17 cellular contexts compared by ENCODE assay signal in the genomic region with DNA sequence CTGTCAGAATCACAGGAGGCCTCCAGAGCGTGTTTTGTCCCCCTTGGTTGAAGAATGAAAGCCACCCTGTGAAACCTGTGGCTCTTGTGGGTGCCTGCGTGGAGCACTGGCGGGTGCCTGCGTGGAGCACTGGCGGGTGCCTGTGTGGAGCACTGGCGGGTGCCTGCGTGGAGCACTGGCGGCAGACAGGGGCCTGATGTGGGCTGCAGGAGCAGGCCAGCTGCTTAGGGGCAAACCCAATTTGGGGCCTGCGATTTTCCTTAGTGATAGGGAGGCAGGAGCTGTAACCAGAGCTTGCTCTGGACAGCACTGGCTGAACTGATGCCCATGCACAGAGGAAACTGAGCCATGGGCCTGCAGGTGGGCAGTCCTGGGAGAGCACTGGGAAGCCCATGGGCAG.
"Had no signal": no experiment of that assay in that cellular context is flagged by ENCODE, and none has a peak within 500 bp of the region (broad histone marks: within the 10 kb centered on the region; RNA-seq: fewer than 3 reads in every experiment).

No MANE protein-coding gene starts in this region.

- H3K27ac Mint-ChIP-seq: immature natural killer cell; stimulated activated effector memory CD8-positive, alpha-beta T cell treated with anti-CD3 and anti-CD28 coated beads, Interleukin-12 subunit alpha, Interleukin-12 subunit beta, amount 100 ng/mL, for 72 hours had no signal

- H3K36me3 Mint-ChIP-seq: naive thymus-derived CD8-positive, alpha-beta T cell; stimulated activated effector memory CD8-positive, alpha-beta T cell treated with anti-CD3 and anti-CD28 coated beads, Interleukin-12 subunit alpha, Interleukin-12 subunit beta, amount 100 ng/mL, for 72 hours had no signal

- DNase-seq: cortex of kidney; effector CD4-positive, alpha-beta T cell; hypothalamus; immature natural killer cell; islet precursor cell; kidney glomerular epithelial cell; left ventricle myocardium inferior; mammary epithelial cell; naive thymus-derived CD8-positive, alpha-beta T cell; stimulated activated CD4-positive, alpha-beta T cell treated with anti-CD3 and anti-CD28 coated beads, Interleukin-12 subunit alpha, Interleukin-12 subunit beta, amount 100 ng/mL, for 4 hours; stimulated activated CD4-positive, alpha-beta T cell treated with anti-CD3 and anti-CD28 coated beads, Interleukin-1b, Interleukin-23, amount 100 ng/mL, for 48 hours; stimulated activated CD4-positive, alpha-beta T cell treated with anti-CD3 and anti-CD28 coated beads, Interleukin-4, amount 100 ng/mL, for 24 hours; stimulated activated naive CD4-positive, alpha-beta T cell treated with Interleukin-2 at 50 U/mL for 16 hours; stomach; thyroid gland; trophoblast cell had no signal

- H3K4me3 Mint-ChIP-seq: immature natural killer cell; naive thymus-derived CD8-positive, alpha-beta T cell; stimulated activated effector memory CD8-positive, alpha-beta T cell treated with anti-CD3 and anti-CD28 coated beads, Interleukin-12 subunit alpha, Interleukin-12 subunit beta, amount 100 ng/mL, for 72 hours had no signal

- H3K4me1 Mint-ChIP-seq: immature natural killer cell; naive thymus-derived CD8-positive, alpha-beta T cell; stimulated activated effector memory CD8-positive, alpha-beta T cell treated with anti-CD3 and anti-CD28 coated beads, Interleukin-12 subunit alpha, Interleukin-12 subunit beta, amount 100 ng/mL, for 72 hours had no signal

- H3K9me3 Mint-ChIP-seq: naive thymus-derived CD8-positive, alpha-beta T cell; stimulated activated effector memory CD8-positive, alpha-beta T cell treated with anti-CD3 and anti-CD28 coated beads, Interleukin-12 subunit alpha, Interleukin-12 subunit beta, amount 100 ng/mL, for 72 hours had no signal
